1 cellular context compared by ENCODE assay signal in the genomic region with DNA sequence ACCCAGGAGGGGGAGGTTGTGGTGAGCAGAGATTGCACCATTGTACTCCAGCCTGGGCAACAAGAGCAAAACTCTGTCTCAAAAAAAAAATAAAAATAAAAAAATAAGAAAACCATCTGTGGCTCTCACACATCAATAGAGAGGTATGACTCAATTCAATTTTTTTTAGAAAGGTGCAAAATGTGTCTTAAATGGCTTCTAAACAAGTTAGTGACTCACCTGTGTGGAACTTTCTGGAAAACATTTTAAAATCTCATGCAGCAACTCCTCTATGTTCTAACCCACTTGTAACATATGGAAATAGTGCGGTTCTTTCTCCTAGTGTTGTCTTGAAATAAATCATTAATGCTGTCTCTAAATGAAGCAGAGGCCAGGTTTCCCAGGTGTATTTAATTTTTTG.
TF ChIP-seq lines count a peak whose summit lies in the region.

No MANE protein-coding gene starts in this region.

TF ChIP-seq in endothelial cell of umbilical vein, 7 proteins besides CTCF, POLR2A, EP300 and RAD21:
- no peak for TF ChIP-seq FOS (IDR thresholded peaks at IDR 0.05; ENCODE audit: borderline replicate concordance, insufficient read depth, low read length)
